Comparison of ENCODE assay signal across 27 cellular contexts in the genomic region with DNA sequence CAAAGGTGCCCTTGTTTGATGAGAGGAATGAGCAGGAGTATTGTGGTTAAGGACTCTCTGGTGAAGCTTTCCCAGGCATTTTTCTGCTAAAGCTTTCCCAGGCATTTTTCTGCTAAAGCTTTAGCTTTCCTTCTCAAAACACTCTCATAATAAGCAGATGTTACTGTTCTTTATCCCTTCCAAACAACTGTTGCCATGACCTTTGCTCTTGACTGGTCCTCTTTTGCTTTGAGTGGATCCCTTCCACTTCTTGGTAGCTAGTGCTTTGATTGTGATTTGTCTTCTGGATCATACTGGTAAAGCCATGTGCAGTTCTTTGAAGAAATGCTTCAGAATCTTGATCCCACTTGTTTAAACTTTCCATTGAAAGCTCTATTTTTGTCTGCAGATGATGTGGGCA.
A peak's percentile ranks its signal among the peaks of the same experiment; 100 is the strongest.
DNase-seq lines count a peak whose midpoint lies in the region; ATAC-seq, FAIRE-seq and TF ChIP-seq lines count a peak whose summit lies in the region.
"Had no signal": no experiment of that assay in that cellular context is flagged by ENCODE, and none has a peak within 500 bp of the region (broad histone marks: within the 10 kb centered on the region; RNA-seq: fewer than 3 reads in every experiment).

No MANE protein-coding gene starts in this region.

- no peak overlapping the region for H3K9ac ChIP-seq in neural progenitor cell
- H3K9ac ChIP-seq: BLaER1 treated with 17β-estradiol and CSF1 and Interleukin-3, amounts not matched to agents 10 nM and 100 nM had no signal

- no peaks in the 10 kb centered on the region for H3K4me1 ChIP-seq in neural progenitor cell
- H3K4me1 ChIP-seq: Caco-2, suprapubic skin, upper lobe of right lung had no signal

- DNase-seq in activated T-cell treated with anti-CD3 and anti-CD28 coated beads, Interleukin-2, amount 50 U/mL, for 72 hours, result no peak
- DNase-seq in activated T-cell treated with anti-CD3 and anti-CD28 coated beads for 4 hours (no peak), H54 (ENCODE audit: insufficient read length, low spot score) (no peak), neural progenitor cell (ENCODE audit: low spot score) (no peak), NCI-H1092 (lab: John Stamatoyannopoulos, UW) (no peak), ecto neural progenitor cell (ENCODE audit: low spot score) (no peak)
- no peak for DNase-seq in activated naive CD8-positive, alpha-beta T cell treated with anti-CD3 and anti-CD28 coated beads, Interleukin-2, amount 10 ng/mL, durations not matched to agents 7 days and 5 days
- DNase-seq in central memory CD4-positive, alpha-beta T cell, result no peak
- DNase-seq: activated CD8-positive, alpha-beta memory T cell treated with anti-CD3 and anti-CD28 coated beads for 24 hours; Caco-2; DMS79; KG1; left ventricle myocardium inferior; naive thymus-derived CD4-positive, alpha-beta T cell; NCI-H146; NCI-H446; pancreas; retina; T-helper 1 cell; upper lobe of right lung had no signal

- H3K27me3 ChIP-seq in neural progenitor cell, result no peaks in the 10 kb centered on the region
- H3K27me3 ChIP-seq: BLaER1 treated with 17β-estradiol and CSF1 and Interleukin-3, amounts not matched to agents 10 nM and 100 nM; pancreas; suprapubic skin; upper lobe of right lung had no signal

- peak; percentile 15 for FAIRE-seq in H54 (lab: Jason Lieb, UNC)
- FAIRE-seq: islet of Langerhans, pancreas had no signal

- H3F3A ChIP-seq in neural progenitor cell (ENCODE audit: low read depth), result peaks cover 6% of the 10 kb centered on the region

- no peaks in the 10 kb centered on the region for H3K9me3 ChIP-seq in neural progenitor cell (ENCODE audit: low read depth)
- H3K9me3 ChIP-seq: BLaER1 treated with 17β-estradiol and CSF1 and Interleukin-3, amounts not matched to agents 10 nM and 100 nM; Caco-2; left ventricle myocardium inferior; pancreas; suprapubic skin; upper lobe of right lung had no signal

- POLR2A ChIA-PET in activated naive CD8-positive, alpha-beta T cell treated with anti-CD3 and anti-CD28 coated beads, Interleukin-2, amount 10 ng/mL, durations not matched to agents 7 days and 5 days (lab: Charles Lee), result interaction anchor here (0.6 kb wide), 1 partner anchor 1600 kb away, joined by 4 read pairs; no protein-coding TSS in a partner anchor

- H3K9me3 Mint-ChIP-seq in activated T-cell treated with anti-CD3 and anti-CD28 coated beads, Interleukin-2, amount 50 U/mL, for 72 hours, result no peaks in the 10 kb centered on the region
- no peaks in the 10 kb centered on the region for H3K9me3 Mint-ChIP-seq in activated naive CD8-positive, alpha-beta T cell treated with anti-CD3 and anti-CD28 coated beads, Interleukin-2, amount 10 ng/mL, durations not matched to agents 7 days and 5 days
- no peaks in the 10 kb centered on the region for H3K9me3 Mint-ChIP-seq in neural progenitor cell
- H3K9me3 Mint-ChIP-seq: brain; naive thymus-derived CD4-positive, alpha-beta T cell had no signal

- ATAC-seq in activated T-cell treated with anti-CD3 and anti-CD28 coated beads, Interleukin-2, amount 50 U/mL, for 72 hours (replicated peaks in 1 of 2), result peak in 1 of 2 donors; percentile 34
- no peak for ATAC-seq in activated naive CD8-positive, alpha-beta T cell treated with anti-CD3 and anti-CD28 coated beads, Interleukin-2, amount 10 ng/mL, durations not matched to agents 7 days and 5 days (ENCODE audit: low read depth)
- ATAC-seq: activated CD4-positive, CD25-positive, alpha-beta regulatory T cell treated with anti-CD3 and anti-CD28 coated beads, Interleukin-2, amount 50 U/mL, for 24 hours; HCT116; naive thymus-derived CD4-positive, alpha-beta T cell; pancreas; upper lobe of right lung had no signal

- peaks cover 5 to 38% of the 10 kb centered on the region in 2 donors for H3K36me3 Mint-ChIP-seq in activated T-cell treated with anti-CD3 and anti-CD28 coated beads, Interleukin-2, amount 50 U/mL, for 72 hours (ENCODE audit: insufficient read depth in 2 of 2)
- H3K36me3 Mint-ChIP-seq in activated naive CD8-positive, alpha-beta T cell treated with anti-CD3 and anti-CD28 coated beads, Interleukin-2, amount 10 ng/mL, durations not matched to agents 7 days and 5 days, result peaks cover 44% of the 10 kb centered on the region
- peaks cover 37% of the 10 kb centered on the region for H3K36me3 Mint-ChIP-seq in neural progenitor cell

- H3K27me3 Mint-ChIP-seq in activated T-cell treated with anti-CD3 and anti-CD28 coated beads, Interleukin-2, amount 50 U/mL, for 72 hours (ENCODE audit: low read depth), result no peaks in the 10 kb centered on the region
- no peaks in the 10 kb centered on the region for H3K27me3 Mint-ChIP-seq in activated naive CD8-positive, alpha-beta T cell treated with anti-CD3 and anti-CD28 coated beads, Interleukin-2, amount 10 ng/mL, durations not matched to agents 7 days and 5 days
- no peaks in the 10 kb centered on the region for H3K27me3 Mint-ChIP-seq in neural progenitor cell (ENCODE audit: insufficient read depth, low read depth)
- H3K27me3 Mint-ChIP-seq: brain; naive thymus-derived CD4-positive, alpha-beta T cell had no signal

- H3K27ac Mint-ChIP-seq in activated T-cell treated with anti-CD3 and anti-CD28 coated beads, Interleukin-2, amount 50 U/mL, for 72 hours, result peak overlapping the region; percentile 73
- peak overlapping the region; percentile 17 for H3K27ac Mint-ChIP-seq in activated naive CD8-positive, alpha-beta T cell treated with anti-CD3 and anti-CD28 coated beads, Interleukin-2, amount 10 ng/mL, durations not matched to agents 7 days and 5 days
- H3K27ac Mint-ChIP-seq in neural progenitor cell, result peak overlapping the region; percentile 3

- H2AFZ ChIP-seq in neural progenitor cell (replicated peaks), result no peak overlapping the region

- TF ChIP-seq POLR2A in H54 (IDR thresholded peaks at IDR 0.05; ENCODE audit: low read depth, low read length), result no peak

- H4K20me1 ChIP-seq in neural progenitor cell (ENCODE audit: low read depth), result peaks cover 23% of the 10 kb centered on the region

- no peak overlapping the region for H3K4me2 ChIP-seq in neural progenitor cell

- peaks cover 32% of the 10 kb centered on the region for H3K79me2 ChIP-seq in neural progenitor cell (ENCODE audit: low read depth)

- H3K27ac ChIP-seq in neural progenitor cell, result no peak overlapping the region
- H3K27ac ChIP-seq: left ventricle myocardium inferior, pancreas, RWPE1, suprapubic skin, upper lobe of right lung had no signal

- H3K4me1 Mint-ChIP-seq in activated T-cell treated with anti-CD3 and anti-CD28 coated beads, Interleukin-2, amount 50 U/mL, for 72 hours (ENCODE audit: low read depth), result peaks cover 49% of the 10 kb centered on the region
- peaks cover 12% of the 10 kb centered on the region for H3K4me1 Mint-ChIP-seq in activated naive CD8-positive, alpha-beta T cell treated with anti-CD3 and anti-CD28 coated beads, Interleukin-2, amount 10 ng/mL, durations not matched to agents 7 days and 5 days
- H3K4me1 Mint-ChIP-seq in neural progenitor cell, result no peaks in the 10 kb centered on the region

- TF ChIP-seq CTCF in neural progenitor cell (IDR thresholded peaks at IDR 0.05), result no peak

- H3K4me3 ChIP-seq in neural progenitor cell, result no peak overlapping the region
- H3K4me3 ChIP-seq: BLaER1 treated with 17β-estradiol and CSF1 and Interleukin-3, amounts not matched to agents 10 nM and 100 nM; left ventricle myocardium inferior; pancreas; suprapubic skin; upper lobe of right lung had no signal

- H3K36me3 ChIP-seq in neural progenitor cell, result peaks cover 55% of the 10 kb centered on the region

- H3K4me3 Mint-ChIP-seq in activated T-cell treated with anti-CD3 and anti-CD28 coated beads, Interleukin-2, amount 50 U/mL, for 72 hours, result peak overlapping the region in 1 of 2 donors; percentile 8
- H3K4me3 Mint-ChIP-seq in activated naive CD8-positive, alpha-beta T cell treated with anti-CD3 and anti-CD28 coated beads, Interleukin-2, amount 10 ng/mL, durations not matched to agents 7 days and 5 days, result no peak overlapping the region
- H3K4me3 Mint-ChIP-seq in neural progenitor cell, result no peak overlapping the region
- H3K4me3 Mint-ChIP-seq: brain; naive thymus-derived CD4-positive, alpha-beta T cell had no signal

Comparison
In these comparisons a context has a peak if more than half of its experiments do, and no peak if none do; other contexts are left out.
1. H3K27ac Mint-ChIP-seq: peak in every context shown above with its lines; median percentile 73 in activated T-cell treated with anti-CD3 and anti-CD28 coated beads, Interleukin-2, amount 50 U/mL, for 72 hours; 17 in activated naive CD8-positive, alpha-beta T cell treated with anti-CD3 and anti-CD28 coated beads, Interleukin-2, amount 10 ng/mL, durations not matched to agents 7 days and 5 days; 3 in neural progenitor cell.